In the genomic region with DNA sequence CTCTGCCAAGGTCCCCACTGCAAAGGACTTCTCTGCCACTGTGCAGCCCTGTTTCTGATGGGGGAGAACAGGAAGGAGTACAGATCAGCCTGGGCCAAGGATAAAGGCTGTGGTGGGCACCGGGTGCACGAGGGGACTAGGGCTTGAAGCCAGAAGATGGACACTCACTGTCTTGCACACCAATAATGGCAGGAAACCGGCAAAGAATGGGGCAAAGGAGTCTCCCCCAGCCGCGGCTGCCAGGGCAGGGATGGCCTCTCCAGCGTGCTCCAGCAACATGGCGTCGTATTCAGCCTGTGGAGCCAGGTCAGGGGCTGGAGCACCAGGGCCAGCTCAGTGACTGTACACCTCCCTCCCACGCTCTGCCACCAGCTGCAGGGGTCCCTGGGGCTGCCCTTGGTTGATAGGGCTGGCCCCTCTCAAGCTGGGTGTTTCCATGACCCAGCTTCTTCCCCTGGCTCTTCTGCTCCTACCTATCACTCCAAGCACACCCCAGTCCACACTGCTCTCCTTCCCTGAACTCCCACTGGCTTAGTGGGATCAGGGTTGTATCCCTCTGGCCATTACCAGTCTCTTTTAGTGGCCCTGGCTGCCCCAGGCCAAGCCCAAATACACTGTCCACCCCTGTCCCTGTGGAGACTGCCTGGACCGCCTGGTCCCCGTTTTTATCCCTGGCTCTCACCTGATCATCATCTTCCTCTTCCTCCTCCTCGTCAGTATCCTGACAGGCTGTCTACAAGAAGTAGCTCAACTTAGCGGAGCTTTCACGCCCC, we compare ENCODE assay signal across 22 cellular contexts. TPM values are rescaled to one million over a fixed set of nuclear protein-coding genes. Genes with fewer than 3 reads are reported as not detected.
DNase-seq lines count a peak whose midpoint lies in the region; ATAC-seq and TF ChIP-seq lines count a peak whose summit lies in the region.
"Had no signal": no experiment of that assay in that cellular context is flagged by ENCODE, and none has a peak within 500 bp of the region (broad histone marks: within the 10 kb centered on the region; RNA-seq: fewer than 3 reads in every experiment).

No MANE protein-coding gene starts in this region.

- CTCF ChIA-PET in MCF 10A (lab: Yijun Ruan, JAX), result interaction anchor here (2.5 to 7.0 kb wide), 2 partner anchors 22 kb away, joined by 22 to 51 read pairs; partner anchors contain the start of gene IRF9
- CTCF ChIA-PET in RWPE1 (lab: Yijun Ruan, JAX), result interaction anchor here (0.7 kb wide), 1 partner anchor 28 kb away, joined by 3 read pairs; no protein-coding TSS in a partner anchor

- peaks cover 5% of the 10 kb centered on the region for H3K36me3 ChIP-seq in breast epithelium
- H3K36me3 ChIP-seq: uterus had no signal

- ATAC-seq in GM19328 (IDR thresholded peaks at IDR 0.05; ENCODE audit: unreplicated experiment), result no peak

- no peaks in the 10 kb centered on the region for H3K27me3 Mint-ChIP-seq in MCF 10A (ENCODE audit: insufficient read depth, unreplicated experiment)
- peaks cover 6 to 8% (median 7%) of the 10 kb centered on the region in 3 donors for H3K27me3 Mint-ChIP-seq in immature natural killer cell (ENCODE audit: low read depth in 3 of 3)
- H3K27me3 Mint-ChIP-seq in type B pancreatic cell, result no peaks in the 10 kb centered on the region

- peaks cover 0 to under 1% of the 10 kb centered on the region in 2 donors for H3K4me1 ChIP-seq in breast epithelium
- H3K4me1 ChIP-seq: uterus had no signal

- no peak for TF ChIP-seq POLR2A in breast epithelium (IDR thresholded peaks at IDR 0.05)

- intact Hi-C loops in MCF 10A (cut with micrococcal nuclease) (no loop called here), breast epithelium (cut with DNase I; ENCODE audit: low total_unique reads) (no loop called here)

- H3K27ac ChIP-seq in breast epithelium (peak overlapping the region in 1 of 2 donors; percentile 7), RWPE1 (peak overlapping the region; percentile 9; the same call in 1 of the 2 replicates)
- H3K27ac ChIP-seq: left ventricle myocardium inferior, uterus had no signal

- no peak overlapping the region for H3K4me3 ChIP-seq in breast epithelium
- H3K4me3 ChIP-seq: left ventricle myocardium inferior, uterus had no signal

- H3K9me3 ChIP-seq in breast epithelium, result no peaks in the 10 kb centered on the region
- H3K9me3 ChIP-seq: left ventricle myocardium inferior, uterus had no signal

- BruUV-seq in MCF 10A (replicated peaks; lab: Mats Ljungman, UMichigan), result no TSS peak

- H3K36me3 Mint-ChIP-seq in MCF 10A (ENCODE audit: insufficient read depth, unreplicated experiment) (peaks cover 63% of the 10 kb centered on the region), immature natural killer cell (peaks cover 0 to 18% (median 3%) of the 10 kb centered on the region in 3 donors), type B pancreatic cell (peaks cover 4% of the 10 kb centered on the region)

- POLR2A ChIA-PET in MCF 10A (lab: Yijun Ruan, JAX) (interaction anchor here (2.0 kb wide), 1 partner anchor 68 kb away, joined by 4 read pairs; the partner anchor contains the start of genes DCAF11 and NRL), RWPE1 (lab: Yijun Ruan, JAX; ENCODE audit: low non-redundant PET) (interaction anchor here (0.6 kb wide), 1 partner anchor 11 kb away, joined by 7 read pairs; no protein-coding TSS in a partner anchor)

- H3K4me3 Mint-ChIP-seq in MCF 10A (ENCODE audit: unreplicated experiment), result no peak overlapping the region
- no peak overlapping the region for H3K4me3 Mint-ChIP-seq in immature natural killer cell
- peak overlapping the region; percentile 34 for H3K4me3 Mint-ChIP-seq in type B pancreatic cell

- H3K4me1 Mint-ChIP-seq in MCF 10A (ENCODE audit: insufficient read depth, unreplicated experiment), result no peaks in the 10 kb centered on the region
- peaks cover 5 to 6% of the 10 kb centered on the region in 2 donors for H3K4me1 Mint-ChIP-seq in immature natural killer cell
- H3K4me1 Mint-ChIP-seq in type B pancreatic cell (ENCODE audit: unreplicated experiment), result peaks cover 13% of the 10 kb centered on the region

- TF ChIP-seq CTCF in MCF 10A (IDR thresholded peaks at IDR 0.05; ENCODE audit: unreplicated experiment), result no peak
- no peak for TF ChIP-seq CTCF in breast epithelium (IDR thresholded peaks at IDR 0.05)
- TF ChIP-seq CTCF in RWPE1 (conservative IDR thresholded peaks at IDR 0.05; ENCODE audit: low read depth), result no peak
- no peak for TF ChIP-seq CTCF in type B pancreatic cell (conservative IDR thresholded peaks at IDR 0.05)

- H3K9me3 Mint-ChIP-seq in MCF 10A (ENCODE audit: unreplicated experiment), result no peaks in the 10 kb centered on the region
- H3K9me3 Mint-ChIP-seq in immature natural killer cell, result no peaks in the 10 kb centered on the region
- H3K9me3 Mint-ChIP-seq in type B pancreatic cell, result no peaks in the 10 kb centered on the region

- no peaks in the 10 kb centered on the region for H3K27me3 ChIP-seq in breast epithelium
- H3K27me3 ChIP-seq: uterus had no signal

- no peak for DNase-seq in MCF 10A (ENCODE audit: unreplicated experiment)
- no peak for DNase-seq in breast epithelium (ENCODE audit: low spot score in 2 of 2)
- no peak for DNase-seq in RWPE1 (ENCODE audit: low spot score)
- no peak for DNase-seq in immature natural killer cell
- DNase-seq in type B pancreatic cell (ENCODE audit: extremely low spot score, unreplicated experiment), result no peak
- DNase-seq in DMS79 treated with DMSO at 0.1 percent for 48 hours (lab: John Stamatoyannopoulos, UW), result no peak
- DNase-seq: activated CD4-positive, alpha-beta T cell treated with anti-CD3 and anti-CD28 coated beads for 4 hours; AML-193; central memory CD4-positive, alpha-beta T cell; effector CD4-positive, alpha-beta T cell; left ventricle myocardium inferior; NCI-H1105 treated with DMSO at 0.1 percent for 48 hours; NCI-H526; stimulated activated CD4-positive, alpha-beta T cell treated with anti-CD3 and anti-CD28 coated beads, Interleukin-2, amount 100 ng/mL, for 24 hours; uterus had no signal

- H3K27ac Mint-ChIP-seq in MCF 10A (ENCODE audit: low read depth, unreplicated experiment), result peak overlapping the region; percentile 14
- peak overlapping the region in 5 of 6 donors; percentile 16 to 83 (median 53) for H3K27ac Mint-ChIP-seq in immature natural killer cell
- peak overlapping the region; percentile 68 for H3K27ac Mint-ChIP-seq in type B pancreatic cell

RNA-seq across cellular contexts. Expression of gene IPO4, which starts 6.3 kb away (rescaled TPM):
- total RNA-seq in MCF 10A (2022), result 57.2 and 100 TPM in 2 replicates
- total RNA-seq in breast epithelium, result 10 to 100 TPM; 17.0 to 41.6 (median 21.7) TPM
- polyA plus RNA-seq in immature natural killer cell, result 10 to 100 TPM; 10.1 to 21.0 (median 11.3) TPM
- total RNA-seq in type B pancreatic cell (ENCODE audit: low replicate concordance), result 49.0 and 67.1 TPM in 2 replicates

RNA-seq across cellular contexts. Expression of gene REC8, which starts 10.4 kb away (rescaled TPM):
- 6.1 and 12.1 TPM in 2 replicates for total RNA-seq in MCF 10A (2022)
- 10 to 100 TPM in 1 of 3 donors, 1 to 10 TPM in 2; 2.9 to 10.2 (median 6.6) TPM for total RNA-seq in breast epithelium
- polyA plus RNA-seq in immature natural killer cell, result 10 to 100 TPM in 1 of 3 donors, 1 to 10 TPM in 2; 1.7 to 15.2 (median 3.8) TPM
- total RNA-seq in type B pancreatic cell (ENCODE audit: low replicate concordance), result 84.2 and 221 TPM in 2 replicates

RNA-seq across cellular contexts. Expression of gene TM9SF1, which starts 12.9 kb away (rescaled TPM):
- total RNA-seq in MCF 10A (2022), result 67.8 and 103 TPM in 2 replicates
- 10 to 100 TPM; 52.3 to 75.7 (median 71.1) TPM for total RNA-seq in breast epithelium
- polyA plus RNA-seq in immature natural killer cell, result 10 to 100 TPM; 31.0 to 60.5 (median 42.4) TPM
- 50.5 and 60.7 TPM in 2 replicates for total RNA-seq in type B pancreatic cell (ENCODE audit: low replicate concordance)

RNA-seq across cellular contexts. Expression of gene IRF9, which starts 21.2 kb away (rescaled TPM):
- total RNA-seq in MCF 10A (2022) (13.6 and 23.8 TPM in 2 replicates), breast epithelium (10 to 100 TPM; 44.6 to 76.0 (median 54.7) TPM), type B pancreatic cell (ENCODE audit: low replicate concordance) (60.0 and 63.4 TPM in 2 replicates)
- polyA plus RNA-seq in immature natural killer cell, result 100 to 1,000 TPM in 2 of 3 donors, 10 to 100 TPM in 1; 48.8 to 123 (median 102) TPM

RNA-seq across cellular contexts. Expression of gene TSSK4, which starts 23.2 kb away (rescaled TPM):
- total RNA-seq in MCF 10A (2022), result 0.68 and 1.2 TPM in 2 replicates
- 1 to 10 TPM in 1 of 3 donors, not detected in 2; 1.3 TPM for total RNA-seq in breast epithelium
- polyA plus RNA-seq in immature natural killer cell, result 1 to 10 TPM in 2 of 3 donors, under 1 TPM in 1; 0.38 to 3.0 (median 3.0) TPM
- 0.48 and 0.53 TPM in 2 replicates for total RNA-seq in type B pancreatic cell (ENCODE audit: low replicate concordance)
- total RNA-seq: G401, glomerular endothelial cell, HT-29, left ventricle myocardium inferior, LHCN-M2, osteocyte, subcutaneous adipose tissue had no signal

Comparison
In these comparisons a context has a peak if more than half of its experiments do, and no peak if none do; other contexts are left out.
1. H3K27ac Mint-ChIP-seq: peak in every context shown above with its lines; median percentile 68 in type B pancreatic cell; 53 in immature natural killer cell; 14 in MCF 10A.